ENCODE assay signal across 8 cellular contexts in the genomic region with DNA sequence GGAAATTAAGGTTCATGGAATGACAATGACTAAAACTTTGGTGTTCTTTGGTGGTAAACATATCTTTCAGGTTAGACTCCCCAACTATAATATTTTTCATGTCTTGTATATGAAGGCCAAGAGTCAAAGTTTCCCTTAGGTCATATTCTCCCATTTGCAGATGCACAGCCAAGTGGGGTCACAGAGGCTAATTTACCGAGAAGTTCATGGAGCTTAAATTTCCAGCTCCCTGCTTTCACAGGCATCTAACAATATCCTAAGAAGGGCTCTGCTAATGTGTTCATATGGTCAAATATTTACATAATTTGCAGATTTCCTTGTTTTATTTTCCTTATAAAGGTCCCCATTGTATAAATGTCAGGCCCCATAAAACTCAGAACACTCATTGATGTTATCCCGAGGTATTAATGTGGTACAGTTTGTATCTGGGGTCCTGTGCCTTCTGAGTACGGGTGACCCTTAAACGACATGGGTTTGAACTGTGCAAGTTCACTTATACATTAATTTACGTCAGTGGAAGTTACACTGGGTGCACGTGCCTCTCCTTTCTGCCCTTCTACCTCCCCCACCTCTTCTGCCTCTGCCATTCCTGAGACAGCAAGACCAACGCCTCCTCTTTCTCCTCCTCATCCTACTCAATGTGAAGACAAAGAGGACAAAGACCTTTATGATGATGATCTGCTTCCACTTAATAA.
"Had no signal": no experiment of that assay in that cellular context is flagged by ENCODE, and none has a peak within 500 bp of the region (broad histone marks: within the 10 kb centered on the region; RNA-seq: fewer than 3 reads in every experiment).

No MANE protein-coding gene starts in this region.

- ATAC-seq: GM12878 had no signal

- H3K4me3 ChIP-seq: GM12878 had no signal

- FAIRE-seq: G401.6, GM12878, GM12891, GM12892, GM18507, GM19239 had no signal

- DNase-seq: GDM1, GF-D8 had no signal
